ENCODE assay signal across 1 cellular context in genomic region chr7:1487466-1487865, GRCh38.
A peak's percentile ranks its signal among the peaks of the same experiment; 100 is the strongest.
TF ChIP-seq lines count a peak whose summit lies in the region.

No MANE protein-coding gene starts in this region.

TF ChIP-seq in HepG2, 621 proteins besides CTCF, POLR2A, EP300 and RAD21:
- TF ChIP-seq RBFOX2 (IDR thresholded peaks at IDR 0.05; ENCODE audit: low read depth, low read length) (peak; percentile 45), ZSCAN9 (CRISPR knock-in tag; IDR thresholded peaks at IDR 0.05; ENCODE audit: borderline replicate concordance) (no peak)
